Comparison of ENCODE assay signal across 1 cellular context in genomic region chr12:113174461-113175384, GRCh38.
TF ChIP-seq lines count a peak whose summit lies in the region.

No MANE protein-coding gene starts in this region.

TF ChIP-seq in WTC11, 78 proteins besides CTCF, POLR2A, EP300 and RAD21 (continued from another document):
- TF ChIP-seq USF2 (CRISPR knock-in tag; IDR thresholded peaks at IDR 0.05) (no peak), ZNF263 (CRISPR knock-in tag; IDR thresholded peaks at IDR 0.05; ENCODE audit: low read depth) (no peak), ZMAT4 (CRISPR knock-in tag; IDR thresholded peaks at IDR 0.05) (no peak), SMAD4 (CRISPR knock-in tag; IDR thresholded peaks at IDR 0.05) (no peak), ZNF232 (CRISPR knock-in tag; IDR thresholded peaks at IDR 0.05) (no peak)
